In genomic region chr5:134432174-134432573, GRCh38 we compare ENCODE assay signal across 1 cellular context.
TF ChIP-seq lines count a peak whose summit lies in the region.

No MANE protein-coding gene starts in this region.

TF ChIP-seq in GM23338, 12 proteins besides CTCF, POLR2A, EP300 and RAD21 (continued from another document):
- TF ChIP-seq ZNF462 (CRISPR knock-in tag; IDR thresholded peaks at IDR 0.05), result no peak
- TF ChIP-seq EZH2phosphoT487 (IDR thresholded peaks at IDR 0.05; ENCODE audit: unreplicated experiment), result no peak
- TF ChIP-seq CREB1 (CRISPR knock-in tag; IDR thresholded peaks at IDR 0.05; ENCODE audit: low read depth), result no peak
- TF ChIP-seq ETS1 (IDR thresholded peaks at IDR 0.05), result no peak
- no peak for TF ChIP-seq REST (IDR thresholded peaks at IDR 0.05; ENCODE audit: unreplicated experiment)
- TF ChIP-seq JUNB (IDR thresholded peaks at IDR 0.05; ENCODE audit: unreplicated experiment), result no peak
